1 cellular context compared by ENCODE assay signal in genomic region chr20:17976305-17976704, GRCh38.
A peak's percentile ranks its signal among the peaks of the same experiment; 100 is the strongest.
TF ChIP-seq lines count a peak whose summit lies in the region.

No MANE protein-coding gene starts in this region.

TF ChIP-seq in HepG2, 621 proteins besides CTCF, POLR2A, EP300 and RAD21:
- TF ChIP-seq ZBTB38 (CRISPR knock-in tag; IDR thresholded peaks at IDR 0.05) (0 out of 2 replicates have a peak, but pooled peaks have one; percentile 24), ZNF350 (CRISPR knock-in tag; IDR thresholded peaks at IDR 0.05; ENCODE audit: borderline replicate concordance, low read depth) (0 out of 2 replicates have a peak, but pooled peaks have one; percentile 8), MAZ (IDR thresholded peaks at IDR 0.05; ENCODE audit: borderline replicate concordance, low read depth, low read length) (no peak), MAZ (CRISPR knock-in tag; IDR thresholded peaks at IDR 0.05; ENCODE audit: low read depth) (no peak), ZNF224 (CRISPR knock-in tag; IDR thresholded peaks at IDR 0.05) (0 out of 2 replicates have a peak, but pooled peaks have one; percentile 39), DZIP1 (CRISPR knock-in tag; IDR thresholded peaks at IDR 0.05) (0 out of 2 replicates have a peak, but pooled peaks have one; percentile 46), RAD51 (IDR thresholded peaks at IDR 0.05; ENCODE audit: borderline replicate concordance) (no peak), ZNF33A (CRISPR knock-in tag; IDR thresholded peaks at IDR 0.05; ENCODE audit: borderline replicate concordance) (no peak)
